ENCODE assay signal across 15 cellular contexts in the genomic region with DNA sequence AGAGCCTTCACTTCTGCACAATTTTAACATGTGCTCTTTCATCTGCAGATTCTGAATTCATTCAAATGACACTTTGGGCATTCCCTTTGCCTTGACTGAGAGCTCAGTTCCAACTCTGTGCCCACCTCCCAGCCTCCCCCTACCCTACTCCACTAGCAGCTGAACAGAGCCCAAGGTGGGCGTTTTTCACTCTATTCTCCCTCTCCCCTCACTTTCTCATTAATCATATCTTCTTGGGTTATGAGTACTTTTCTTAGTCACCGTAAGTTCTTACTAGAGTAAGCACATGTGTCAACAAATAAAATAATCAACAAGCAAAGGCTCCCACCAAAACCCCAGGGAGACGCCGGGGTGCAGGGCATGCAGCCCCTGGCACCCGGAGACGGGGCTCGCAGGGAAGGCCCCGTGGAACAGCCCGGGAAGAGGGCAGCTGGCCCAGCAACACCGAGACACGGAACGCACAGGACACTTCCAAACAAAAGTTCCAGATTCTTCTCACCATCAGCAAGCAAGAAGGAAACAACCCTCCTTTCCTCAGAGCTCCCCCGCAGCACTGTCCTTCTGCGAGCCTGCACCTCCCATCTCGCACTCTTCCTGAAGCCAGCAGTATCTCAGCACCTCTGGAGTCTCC. TPM values are rescaled to one million over a fixed set of nuclear protein-coding genes. Genes with fewer than 3 reads are reported as not detected.
A peak's percentile ranks its signal among the peaks of the same experiment; 100 is the strongest.
DNase-seq lines count a peak whose midpoint lies in the region; ATAC-seq and TF ChIP-seq lines count a peak whose summit lies in the region.
"Had no signal": no experiment of that assay in that cellular context is flagged by ENCODE, and none has a peak within 500 bp of the region (broad histone marks: within the 10 kb centered on the region; RNA-seq: fewer than 3 reads in every experiment).

No MANE protein-coding gene starts in this region.

- no peak for ATAC-seq in HG03442 (IDR thresholded peaks at IDR 0.05; ENCODE audit: unreplicated experiment)

- H3K27ac ChIP-seq in Karpas-422 (ENCODE audit: low read length) = peak overlapping the region; percentile 73
- H3K27ac ChIP-seq in neural progenitor cell = no peak overlapping the region
- H3K27ac ChIP-seq: colonic mucosa, thoracic aorta had no signal

- POLR2A ChIA-PET in activated CD4-positive, alpha-beta T cell treated with anti-CD3 and anti-CD28 coated beads, Interleukin-2, amount 10 ng/mL, durations not matched to agents 7 days and 5 days (lab: Charles Lee) = no interaction called here

- no peaks in the 10 kb centered on the region for H3K9me3 ChIP-seq in Karpas-422 (ENCODE audit: low read length)
- H3K9me3 ChIP-seq in neural progenitor cell (ENCODE audit: low read depth) = no peaks in the 10 kb centered on the region
- H3K9me3 ChIP-seq: colonic mucosa, Peyer's patch, thoracic aorta had no signal

- H3K9ac ChIP-seq in Karpas-422 (ENCODE audit: low read length) (peak overlapping the region; percentile 33; the same call in 1 of the 2 replicates), neural progenitor cell (no peak overlapping the region)

- no peaks in the 10 kb centered on the region for H3K27me3 Mint-ChIP-seq in activated CD4-positive, alpha-beta T cell treated with anti-CD3 and anti-CD28 coated beads, Interleukin-2, amount 10 ng/mL, durations not matched to agents 7 days and 5 days
- no peaks in the 10 kb centered on the region for H3K27me3 Mint-ChIP-seq in activated naive CD8-positive, alpha-beta T cell treated with anti-CD3 and anti-CD28 coated beads for 36 hours
- peaks cover 5% of the 10 kb centered on the region for H3K27me3 Mint-ChIP-seq in neural progenitor cell (ENCODE audit: insufficient read depth, low read depth)

- H3K4me1 ChIP-seq in Karpas-422 (ENCODE audit: low read length) (peaks cover 47% of the 10 kb centered on the region), neural progenitor cell (peaks cover 29% of the 10 kb centered on the region)
- H3K4me1 ChIP-seq: colonic mucosa had no signal

- peak overlapping the region; percentile 16 for H3K4me2 ChIP-seq in Karpas-422 (ENCODE audit: low read depth, low read length, poor library complexity, severe bottlenecking)
- H3K4me2 ChIP-seq in neural progenitor cell = no peak overlapping the region
- H3K4me2 ChIP-seq: smooth muscle cell had no signal

- H2AFZ ChIP-seq in Karpas-422 (ENCODE audit: low read length) = no peak overlapping the region
- no peak overlapping the region for H2AFZ ChIP-seq in neural progenitor cell (replicated peaks)

- peaks cover 43% of the 10 kb centered on the region for H3K4me1 Mint-ChIP-seq in activated CD4-positive, alpha-beta T cell treated with anti-CD3 and anti-CD28 coated beads, Interleukin-2, amount 10 ng/mL, durations not matched to agents 7 days and 5 days
- H3K4me1 Mint-ChIP-seq in activated naive CD8-positive, alpha-beta T cell treated with anti-CD3 and anti-CD28 coated beads for 36 hours = peaks cover 41% of the 10 kb centered on the region
- peaks cover 53% of the 10 kb centered on the region for H3K4me1 Mint-ChIP-seq in neural progenitor cell

- TF ChIP-seq CTCF in neural progenitor cell (IDR thresholded peaks at IDR 0.05) = no peak

- H3F3A ChIP-seq in neural progenitor cell (ENCODE audit: low read depth) = peaks cover 5% of the 10 kb centered on the region

- DNase-seq in activated CD4-positive, alpha-beta T cell treated with anti-CD3 and anti-CD28 coated beads, Interleukin-2, amount 10 ng/mL, durations not matched to agents 7 days and 5 days = no peak
- DNase-seq in activated CD4-positive, alpha-beta T cell treated with anti-CD3 and anti-CD28 coated beads, Interleukin-2, amount 50 U/mL, for 1 hour = no peak
- DNase-seq in Karpas-422 (no peak), neural progenitor cell (ENCODE audit: low spot score) (no peak), NCI-H82 treated with DMSO at 0.1 percent for 48 hours (lab: John Stamatoyannopoulos, UW; ENCODE audit: unreplicated experiment) (no peak), germinal center (ENCODE audit: low spot score) (no peak)
- DNase-seq in activated naive CD8-positive, alpha-beta T cell treated with anti-CD3 and anti-CD28 coated beads for 36 hours = no peak
- DNase-seq: colonic mucosa, NCI-H1105, NCI-H226, occipital lobe had no signal

- peaks cover 3% of the 10 kb centered on the region for H3K9me3 Mint-ChIP-seq in activated CD4-positive, alpha-beta T cell treated with anti-CD3 and anti-CD28 coated beads, Interleukin-2, amount 10 ng/mL, durations not matched to agents 7 days and 5 days
- H3K9me3 Mint-ChIP-seq in activated naive CD8-positive, alpha-beta T cell treated with anti-CD3 and anti-CD28 coated beads for 36 hours = no peaks in the 10 kb centered on the region
- peaks cover 13% of the 10 kb centered on the region for H3K9me3 Mint-ChIP-seq in neural progenitor cell

- H3K4me3 ChIP-seq in Karpas-422 (ENCODE audit: low read length) = no peak overlapping the region
- no peak overlapping the region for H3K4me3 ChIP-seq in neural progenitor cell
- H3K4me3 ChIP-seq: colonic mucosa, Peyer's patch, smooth muscle cell, thoracic aorta had no signal

- H3K4me3 Mint-ChIP-seq in activated CD4-positive, alpha-beta T cell treated with anti-CD3 and anti-CD28 coated beads, Interleukin-2, amount 10 ng/mL, durations not matched to agents 7 days and 5 days = no peak overlapping the region
- no peak overlapping the region for H3K4me3 Mint-ChIP-seq in activated naive CD8-positive, alpha-beta T cell treated with anti-CD3 and anti-CD28 coated beads for 36 hours
- H3K4me3 Mint-ChIP-seq in neural progenitor cell = no peak overlapping the region

- H3K27me3 ChIP-seq in Karpas-422 (ENCODE audit: low read length) = no peaks in the 10 kb centered on the region
- no peaks in the 10 kb centered on the region for H3K27me3 ChIP-seq in neural progenitor cell
- H3K27me3 ChIP-seq: colonic mucosa, Peyer's patch had no signal

- H4K20me1 ChIP-seq in Karpas-422 (ENCODE audit: insufficient read depth, low read depth, low read length) (peaks cover 18% of the 10 kb centered on the region), neural progenitor cell (ENCODE audit: low read depth) (peaks cover 79% of the 10 kb centered on the region)

- no peaks in the 10 kb centered on the region for H3K9me2 ChIP-seq in Karpas-422 (replicated peaks; ENCODE audit: insufficient read depth, low read length)

- no peaks in the 10 kb centered on the region for H3K36me3 ChIP-seq in Karpas-422 (ENCODE audit: insufficient read depth, low read length)
- no peaks in the 10 kb centered on the region for H3K36me3 ChIP-seq in neural progenitor cell
- H3K36me3 ChIP-seq: colonic mucosa, Peyer's patch, thoracic aorta had no signal

- CTCF ChIA-PET in activated CD4-positive, alpha-beta T cell treated with anti-CD3 and anti-CD28 coated beads, Interleukin-2, amount 10 ng/mL, durations not matched to agents 7 days and 5 days (lab: Charles Lee) = interaction anchor here (0.7 to 1.2 kb wide), 3 partner anchors 9 to 29 kb away, joined by 3 read pairs; no protein-coding TSS in a partner anchor

- peak overlapping the region; percentile 88 for H3K27ac Mint-ChIP-seq in activated CD4-positive, alpha-beta T cell treated with anti-CD3 and anti-CD28 coated beads, Interleukin-2, amount 10 ng/mL, durations not matched to agents 7 days and 5 days
- peak overlapping the region; percentile 87 for H3K27ac Mint-ChIP-seq in activated naive CD8-positive, alpha-beta T cell treated with anti-CD3 and anti-CD28 coated beads for 36 hours
- H3K27ac Mint-ChIP-seq in neural progenitor cell = peak overlapping the region; percentile 46

- H3K36me3 Mint-ChIP-seq in activated CD4-positive, alpha-beta T cell treated with anti-CD3 and anti-CD28 coated beads, Interleukin-2, amount 10 ng/mL, durations not matched to agents 7 days and 5 days (ENCODE audit: low read depth) = peaks cover 1% of the 10 kb centered on the region
- H3K36me3 Mint-ChIP-seq in activated naive CD8-positive, alpha-beta T cell treated with anti-CD3 and anti-CD28 coated beads for 36 hours = peaks cover 7% of the 10 kb centered on the region
- peaks cover 3% of the 10 kb centered on the region for H3K36me3 Mint-ChIP-seq in neural progenitor cell

- H3K79me2 ChIP-seq in Karpas-422 (ENCODE audit: low read length) (peaks cover 98% of the 10 kb centered on the region), neural progenitor cell (ENCODE audit: low read depth) (peaks cover 100% of the 10 kb centered on the region)

RNA-seq across cellular contexts. Expression of gene TAF4, which starts 34.1 kb away (rescaled TPM):
- 10 to 100 TPM; 24.2 to 32.0 TPM for total RNA-seq in activated CD4-positive, alpha-beta T cell treated with anti-CD3 and anti-CD28 coated beads, Interleukin-2, amount 10 ng/mL, durations not matched to agents 7 days and 5 days
- 19.5 and 19.7 TPM in 2 replicates for total RNA-seq in Karpas-422 (2014; rRNA removed; shearing (Covaris generic); ENCODE audit: low replicate concordance)
- total RNA-seq in activated naive CD8-positive, alpha-beta T cell treated with anti-CD3 and anti-CD28 coated beads for 36 hours = 10 to 100 TPM; 15.2 to 16.4 TPM
- 9.9 and 10.8 TPM in 2 replicates for total RNA-seq in neural progenitor cell (ENCODE audit: low replicate concordance)
